ENCODE assay signal across 6 cellular contexts in genomic region chr1:153962088-153963029, GRCh38. TPM values are rescaled to one million over a fixed set of nuclear protein-coding genes. Genes with fewer than 3 reads are reported as not detected.
A peak's percentile ranks its signal among the peaks of the same experiment; 100 is the strongest.
DNase-seq lines count a peak whose midpoint lies in the region; ATAC-seq and TF ChIP-seq lines count a peak whose summit lies in the region.

No MANE protein-coding gene starts in this region.

- intact Hi-C loops in Caco-2 (cut with micrococcal nuclease; ENCODE audit: unreplicated experiment) (loop anchor here (1.0 to 2.0 kb wide), 2 partner anchors 24 to 40 kb away; partner anchors contain the start of genes GATAD2B and RAB13), Panc1 (cut with micrococcal nuclease; ENCODE audit: unreplicated experiment) (no loop called here), heart right ventricle (cut with DNase I) (no loop called here), thyroid gland (cut with DNase I) (no loop called here)

- H3K9me3 ChIP-seq in Caco-2 (no peaks in the 10 kb centered on the region), Panc1 (ENCODE audit: control insufficient read depth, insufficient read depth, low read depth, low read length) (no peaks in the 10 kb centered on the region), heart right ventricle (no peaks in the 10 kb centered on the region), thyroid gland (no peaks in the 10 kb centered on the region)

- CTCF ChIA-PET in Caco-2 (lab: Charles Lee) (interaction anchor here (0.7 to 2.5 kb wide), 4 partner anchors 16 to 265 kb away, joined by 3 to 14 read pairs (median 4); partner anchors contain the start of genes DENND4B and GATAD2B), Panc1 (lab: Charles Lee) (no interaction called here)

- peak overlapping the region; percentile 81 for H3K4me3 Mint-ChIP-seq in Caco-2 (ENCODE audit: unreplicated experiment)

- POLR2A ChIA-PET in Caco-2 (lab: Charles Lee) (interaction anchor here (1.0 to 6.3 kb wide), 6 partner anchors 10 to 328 kb away, joined by 3 to 105 read pairs (median 10); partner anchors contain the start of genes DENND4B, GATAD2B and JTB), Panc1 (lab: Charles Lee) (interaction anchor here (0.5 to 0.6 kb wide), 2 partner anchors 24 to 181 kb away, joined by 3 to 4 read pairs; no protein-coding TSS in a partner anchor)

- in situ Hi-C loops in Panc1 (cut with HindIII; ENCODE audit: low pct_unique_long_range_greater_than_20kb, low sequenced_read_pairs) (loop anchor here (5.0 kb wide), 1 partner anchor 75 kb away; no protein-coding TSS in a partner anchor), G401 (cut with HindIII; ENCODE audit: low sequenced_read_pairs) (no loop called here)

- H3K4me1 Mint-ChIP-seq in Caco-2 (ENCODE audit: low read depth, unreplicated experiment), result peaks cover 30% of the 10 kb centered on the region

- no peaks in the 10 kb centered on the region for H3K9me3 Mint-ChIP-seq in Caco-2 (ENCODE audit: unreplicated experiment)

- no peaks in the 10 kb centered on the region for H3K27me3 ChIP-seq in Caco-2 (replicated peaks; ENCODE audit: control insufficient read depth, insufficient read depth, low read length)
- no peaks in the 10 kb centered on the region for H3K27me3 ChIP-seq in Panc1 (ENCODE audit: control insufficient read depth, insufficient read depth, low read length)
- H3K27me3 ChIP-seq in heart right ventricle, result no peaks in the 10 kb centered on the region
- no peaks in the 10 kb centered on the region for H3K27me3 ChIP-seq in thyroid gland

- peaks cover 4% of the 10 kb centered on the region for H3K36me3 ChIP-seq in Caco-2 (ENCODE audit: control insufficient read depth, insufficient read depth, low read length)
- H3K36me3 ChIP-seq in Panc1 (ENCODE audit: control insufficient read depth, insufficient read depth, low read length), result no peaks in the 10 kb centered on the region; the same call in 1 of the 2 replicates
- peaks cover 0 to 29% (median 10%) of the 10 kb centered on the region in 9 donors for H3K36me3 ChIP-seq in heart right ventricle
- peaks cover 0 to 9% of the 10 kb centered on the region in 2 donors for H3K36me3 ChIP-seq in thyroid gland

- peaks cover 75% of the 10 kb centered on the region for H3K36me3 Mint-ChIP-seq in Caco-2 (ENCODE audit: insufficient read depth, unreplicated experiment)

- TF ChIP-seq CTCF in Caco-2 (IDR thresholded peaks at IDR 0.05; ENCODE audit: insufficient read depth in 1 of 2, low read depth in 1 of 2, low read length in 1 of 2, severe bottlenecking in 1 of 2, unreplicated experiment in 1 of 2), result no peak
- TF ChIP-seq CTCF in Panc1 (IDR thresholded peaks at IDR 0.05), result no peak
- no peak for TF ChIP-seq CTCF in heart right ventricle (IDR thresholded peaks at IDR 0.05)
- no peak for TF ChIP-seq CTCF in thyroid gland (IDR thresholded peaks at IDR 0.05)

- no peak for TF ChIP-seq POLR2A in thyroid gland (IDR thresholded peaks at IDR 0.05)

- peak overlapping the region; percentile 94 for H3K27ac ChIP-seq in Panc1 (ENCODE audit: low read length)
- H3K27ac ChIP-seq in heart right ventricle, result peak overlapping the region; percentile 90 to 98 (median 96)
- H3K27ac ChIP-seq in thyroid gland, result peak overlapping the region; percentile 74 to 98 (median 94)

- DNase-seq in Caco-2 (peak in 1 of 2 experiments; percentile 32), Panc1 (ENCODE audit: low read depth, low spot score) (no peak), heart right ventricle (no peak), thyroid gland (peak; percentile 35 to 37), G401 (ENCODE audit: low spot score) (no peak), NCI-H187 treated with DMSO at 0.1 percent for 48 hours (lab: John Stamatoyannopoulos, UW) (no peak)

- BruUV-seq in Caco-2 (replicated peaks; lab: Mats Ljungman, UMichigan), result no TSS peak
- no TSS peak for BruUV-seq in Panc1 (replicated peaks; lab: Mats Ljungman, UMichigan)

- ATAC-seq in Panc1 (no peak), heart right ventricle (peak in 1 of 8 donors; percentile 8)

- no peaks in the 10 kb centered on the region for H3K27me3 Mint-ChIP-seq in Caco-2 (ENCODE audit: insufficient read depth, unreplicated experiment)

- H3K27ac Mint-ChIP-seq in Caco-2 (ENCODE audit: unreplicated experiment), result peak overlapping the region; percentile 93

- 35 to 46% methylated on average over 16 of the region's 16 CpGs for WGBS in heart right ventricle, 2 donors
- 40 to 49% methylated on average over 16 of the region's 16 CpGs for WGBS in thyroid gland, 2 donors

- peak overlapping the region; percentile 72 for H3K4me3 ChIP-seq in Caco-2 (ENCODE audit: low read depth, low read length)
- peak overlapping the region; percentile 60 to 95 for H3K4me3 ChIP-seq in Panc1 (ENCODE audit: low read depth in 2 of 2, low read length in 2 of 2)
- peak overlapping the region; percentile 43 to 83 (median 76) for H3K4me3 ChIP-seq in heart right ventricle
- H3K4me3 ChIP-seq in thyroid gland (replicated peaks in 1 of 3), result peak overlapping the region; percentile 11 to 79 (median 59)

- H3K4me1 ChIP-seq in Caco-2, result peaks cover 14% of the 10 kb centered on the region
- H3K4me1 ChIP-seq in Panc1 (ENCODE audit: control insufficient read depth, insufficient read depth, low read length), result peaks cover 23% of the 10 kb centered on the region
- peaks cover 25 to 79% (median 57%) of the 10 kb centered on the region in 9 donors for H3K4me1 ChIP-seq in heart right ventricle
- peaks cover 39 to 40% of the 10 kb centered on the region in 2 donors for H3K4me1 ChIP-seq in thyroid gland

RNA-seq across cellular contexts. Expression of gene SLC39A1, which starts 1.0 kb away (rescaled TPM):
- total RNA-seq in Caco-2 (2022) (135 and 150 TPM in 2 replicates), Panc1 (2021; ENCODE audit: unreplicated experiment) (158 TPM), heart right ventricle (10 to 100 TPM; 27.6 to 63.0 (median 34.3) TPM), thyroid gland (100 to 1,000 TPM in 2 of 4 donors, 10 to 100 TPM in 2; 90.4 to 109 (median 99.5) TPM)
- polyA plus RNA-seq in Panc1 (2012; ENCODE audit: insufficient read length), result 185 TPM
- polyA plus RNA-seq in heart right ventricle, result 100 to 1,000 TPM in 1 of 2 donors, 10 to 100 TPM in 1; 24.6 to 102 TPM
- total RNA-seq in G401 (2014; rRNA removed; shearing (Covaris generic)), result 251 and 259 TPM in 2 replicates

RNA-seq across cellular contexts. Expression of gene CRTC2, which starts 3.9 kb away (rescaled TPM):
- total RNA-seq in Caco-2 (2022) (24.4 and 30.8 TPM in 2 replicates), Panc1 (2021; ENCODE audit: unreplicated experiment) (39.3 TPM), heart right ventricle (10 to 100 TPM; 14.6 to 25.6 (median 18.0) TPM), thyroid gland (10 to 100 TPM; 11.4 to 22.5 (median 18.1) TPM)
- polyA plus RNA-seq in Panc1 (2012; ENCODE audit: insufficient read length), result 47.6 TPM
- 10 to 100 TPM; 19.2 to 50.5 TPM for polyA plus RNA-seq in heart right ventricle
- 3.6 and 7.2 TPM in 2 replicates for total RNA-seq in G401 (2014; rRNA removed; shearing (Covaris generic))

RNA-seq across cellular contexts. Expression of gene CREB3L4, which starts 5.3 kb away (rescaled TPM):
- total RNA-seq in Caco-2 (2022) (9.0 and 9.8 TPM in 2 replicates), Panc1 (2021; ENCODE audit: unreplicated experiment) (12.3 TPM), heart right ventricle (1 to 10 TPM; 2.9 to 8.5 (median 4.1) TPM), thyroid gland (10 to 100 TPM in 3 of 4 donors, 1 to 10 TPM in 1; 6.6 to 23.1 (median 17.0) TPM)
- polyA plus RNA-seq in Panc1 (2012; ENCODE audit: insufficient read length), result 14.8 TPM
- polyA plus RNA-seq in heart right ventricle, result 1 to 10 TPM; 5.6 to 7.6 TPM
- 12.0 and 13.4 TPM in 2 replicates for total RNA-seq in G401 (2014; rRNA removed; shearing (Covaris generic))

RNA-seq across cellular contexts. Expression of gene JTB, which starts 15.1 kb away (rescaled TPM):
- total RNA-seq in Caco-2 (2022) (123 and 124 TPM in 2 replicates), Panc1 (2021; ENCODE audit: unreplicated experiment) (134 TPM), heart right ventricle (10 to 100 TPM; 49.4 to 94.7 (median 56.8) TPM), thyroid gland (100 to 1,000 TPM; 173 to 393 (median 247) TPM)
- polyA plus RNA-seq in Panc1 (2012; ENCODE audit: insufficient read length), result 132 TPM
- polyA plus RNA-seq in heart right ventricle, result 100 to 1,000 TPM in 1 of 2 donors, 10 to 100 TPM in 1; 80.9 to 225 TPM
- 196 TPM in 2 replicates for total RNA-seq in G401 (2014; rRNA removed; shearing (Covaris generic))

RNA-seq across cellular contexts. Expression of gene DENND4B, which starts 15.8 kb away (rescaled TPM):
- total RNA-seq in Caco-2 (2022), result 78.2 and 79.0 TPM in 2 replicates
- 56.2 TPM for total RNA-seq in Panc1 (2021; ENCODE audit: unreplicated experiment)
- 57.3 TPM for polyA plus RNA-seq in Panc1 (2012; ENCODE audit: insufficient read length)
- total RNA-seq in heart right ventricle, result 10 to 100 TPM; 29.4 to 60.4 (median 39.0) TPM
- polyA plus RNA-seq in heart right ventricle, result 10 to 100 TPM; 23.7 to 68.2 TPM
- 10 to 100 TPM; 28.9 to 63.7 (median 44.8) TPM for total RNA-seq in thyroid gland
- 7.8 and 9.3 TPM in 2 replicates for total RNA-seq in G401 (2014; rRNA removed; shearing (Covaris generic))

Comparison
In these comparisons a context has a peak if more than half of its experiments do, and no peak if none do; other contexts are left out.
1. DNase-seq: peak in thyroid gland (2 of 2); none in Panc1 (single experiment), heart right ventricle (0 of 2), G401 (single experiment) and NCI-H187 treated with DMSO at 0.1 percent for 48 hours (single experiment).
2. Peak in every context shown above with its lines, with median percentiles within 50 percentile points of each other: H3K4me3 ChIP-seq and H3K27ac ChIP-seq.